8 cellular contexts compared by ENCODE assay signal in the genomic region with DNA sequence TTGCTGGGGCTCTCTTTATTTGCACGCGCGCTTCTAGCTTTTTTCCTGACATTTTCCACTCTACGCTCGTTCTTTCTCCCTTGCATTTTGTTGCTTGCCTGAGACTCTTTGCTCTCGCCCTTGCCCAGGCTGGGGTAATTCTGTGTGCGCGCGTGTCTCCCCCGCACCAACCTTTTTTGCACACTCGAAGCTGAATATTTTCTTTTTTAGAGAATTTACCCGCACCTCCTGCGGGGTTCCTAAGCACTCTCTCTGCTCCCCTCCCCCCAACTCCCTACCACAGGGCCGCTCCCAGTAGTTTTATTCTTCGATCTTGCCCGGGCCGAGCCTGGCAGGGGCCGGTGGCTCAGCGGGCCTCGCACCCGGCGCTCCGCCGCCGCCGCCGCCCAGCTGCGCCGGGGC. TPM values are rescaled to one million over a fixed set of nuclear protein-coding genes. Genes with fewer than 3 reads are reported as not detected.
DNase-seq lines count a peak whose midpoint lies in the region; ATAC-seq lines count a peak whose summit lies in the region.

No MANE protein-coding gene starts in this region.

- H3K4me3 Mint-ChIP-seq in CD4-positive, CD25-positive, alpha-beta regulatory T cell: peak overlapping the region; percentile 91 to 98 (median 92)
- H3K4me3 Mint-ChIP-seq in effector memory CD8-positive, alpha-beta T cell: peak overlapping the region; percentile 92 to 97

- peaks cover 14% of the 10 kb centered on the region for H3K27me3 Mint-ChIP-seq in CD4-positive, CD25-positive, alpha-beta regulatory T cell
- H3K27me3 Mint-ChIP-seq in effector memory CD8-positive, alpha-beta T cell: peaks cover 0 to 5% of the 10 kb centered on the region in 2 donors

- peak overlapping the region; percentile 78 for H3K4me3 ChIP-seq in CD4-positive, CD25-positive, alpha-beta regulatory T cell (ENCODE audit: low read depth, low read length)
- H3K4me3 ChIP-seq in neuron (ENCODE audit: low read length): peak overlapping the region; percentile 67

- H2AFZ ChIP-seq in neuron (ENCODE audit: low read depth, low read length): peak overlapping the region; percentile 81

- H3K9me3 Mint-ChIP-seq in CD4-positive, CD25-positive, alpha-beta regulatory T cell: no peaks in the 10 kb centered on the region
- H3K9me3 Mint-ChIP-seq in effector memory CD8-positive, alpha-beta T cell: no peaks in the 10 kb centered on the region

- H3K27ac ChIP-seq in CD4-positive, CD25-positive, alpha-beta regulatory T cell (ENCODE audit: insufficient read depth, low read length, poor library complexity, severe bottlenecking): no peak overlapping the region

- peak in 2 of 3 donors; percentile 16 to 39 for DNase-seq in CD4-positive, CD25-positive, alpha-beta regulatory T cell
- DNase-seq in NCI-H1105 treated with DMSO at 0.1 percent for 48 hours (lab: John Stamatoyannopoulos, UW): peak; percentile 43
- peak in 1 of 3 experiments; percentile 6 for DNase-seq in effector memory CD8-positive, alpha-beta T cell
- DNase-seq in NCI-H1930 (lab: John Stamatoyannopoulos, UW): no peak
- DNase-seq in GM03348 (ENCODE audit: low spot score): no peak

- H3K36me3 ChIP-seq in CD4-positive, CD25-positive, alpha-beta regulatory T cell (ENCODE audit: control insufficient read depth, insufficient read depth, low read length): no peaks in the 10 kb centered on the region
- H3K36me3 ChIP-seq in neuron (ENCODE audit: insufficient read depth, low read length): no peaks in the 10 kb centered on the region

- H3K4me1 ChIP-seq in CD4-positive, CD25-positive, alpha-beta regulatory T cell (ENCODE audit: control insufficient read depth, insufficient read depth, low read length, poor library complexity, severe bottlenecking): peaks cover 52% of the 10 kb centered on the region
- peaks cover 10% of the 10 kb centered on the region for H3K4me1 ChIP-seq in neuron (ENCODE audit: insufficient read depth, low read length)

- no peaks in the 10 kb centered on the region for H3K36me3 Mint-ChIP-seq in CD4-positive, CD25-positive, alpha-beta regulatory T cell
- H3K36me3 Mint-ChIP-seq in effector memory CD8-positive, alpha-beta T cell (ENCODE audit: insufficient read depth): peaks cover 40% of the 10 kb centered on the region

- H3K27ac Mint-ChIP-seq in CD4-positive, CD25-positive, alpha-beta regulatory T cell: peak overlapping the region in 1 of 3 donors; percentile 84
- peak overlapping the region; percentile 50 to 93 for H3K27ac Mint-ChIP-seq in effector memory CD8-positive, alpha-beta T cell

- no peaks in the 10 kb centered on the region for H3K9me3 ChIP-seq in CD4-positive, CD25-positive, alpha-beta regulatory T cell (ENCODE audit: control insufficient read depth in 2 of 2, low read length in 2 of 2)
- H3K9me3 ChIP-seq in neuron (ENCODE audit: low read length): peaks cover 2% of the 10 kb centered on the region

- peaks cover 4% of the 10 kb centered on the region for H3K27me3 ChIP-seq in CD4-positive, CD25-positive, alpha-beta regulatory T cell (ENCODE audit: control insufficient read depth, insufficient read depth, low read length)
- H3K27me3 ChIP-seq in neuron (ENCODE audit: insufficient read depth, low read length): peaks cover 12% of the 10 kb centered on the region

- peaks cover 12 to 50% (median 35%) of the 10 kb centered on the region in 4 donors for H3K4me1 Mint-ChIP-seq in CD4-positive, CD25-positive, alpha-beta regulatory T cell
- peaks cover 38 to 44% of the 10 kb centered on the region in 2 donors for H3K4me1 Mint-ChIP-seq in effector memory CD8-positive, alpha-beta T cell (ENCODE audit: low read depth in 2 of 2)

- no peak for ATAC-seq in CD4-positive, CD25-positive, alpha-beta regulatory T cell (ENCODE audit: low read depth in 2 of 2)
- ATAC-seq in effector memory CD8-positive, alpha-beta T cell (replicated peaks): no peak
- ATAC-seq in HG02759 (IDR thresholded peaks at IDR 0.05; ENCODE audit: unreplicated experiment) (no peak), HG02798 (IDR thresholded peaks at IDR 0.05; ENCODE audit: poor library complexity, unreplicated experiment) (no peak)

RNA-seq across cellular contexts. Expression of a gene that starts 0.7 kb away (rescaled TPM):
- total RNA-seq in CD4-positive, CD25-positive, alpha-beta regulatory T cell: 4.8 TPM
- 1 to 10 TPM; 4.8 to 9.4 (median 7.4) TPM for polyA plus RNA-seq in CD4-positive, CD25-positive, alpha-beta regulatory T cell

RNA-seq across cellular contexts. Expression of a gene that starts 14.4 kb away (rescaled TPM):
- total RNA-seq in CD4-positive, CD25-positive, alpha-beta regulatory T cell: 50.5 TPM
- 10 to 100 TPM; 12.1 to 23.3 (median 17.9) TPM for polyA plus RNA-seq in CD4-positive, CD25-positive, alpha-beta regulatory T cell

RNA-seq across cellular contexts. Expression of a gene that starts 53.2 kb away (rescaled TPM):
- 5.5 TPM for total RNA-seq in CD4-positive, CD25-positive, alpha-beta regulatory T cell
- 1 to 10 TPM in 1 of 4 donors, under 1 TPM in 3; 0.41 to 1.1 (median 0.66) TPM for polyA plus RNA-seq in CD4-positive, CD25-positive, alpha-beta regulatory T cell

Comparison
In these comparisons a context has a peak if more than half of its experiments do, and no peak if none do; other contexts are left out.
1. DNase-seq: peak in CD4-positive, CD25-positive, alpha-beta regulatory T cell (2 of 3) and NCI-H1105 treated with DMSO at 0.1 percent for 48 hours (single experiment); none in NCI-H1930 (0 of 2) and GM03348 (single experiment).